1 cellular context compared by ENCODE assay signal in genomic region chr1:26694185-26694572, GRCh38.
TF ChIP-seq lines count a peak whose summit lies in the region.

No MANE protein-coding gene starts in this region.

TF ChIP-seq in IMR-90, 13 proteins besides CTCF, POLR2A, EP300 and RAD21 (continued from another document):
- TF ChIP-seq FOS (IDR thresholded peaks at IDR 0.05; ENCODE audit: low read depth, low read length) = no peak
TF ChIP-seq in IMR-90: peak in this region for 0.
